ENCODE assay signal across 30 cellular contexts in genomic region chr22:20738394-20739089, GRCh38. TPM values are rescaled to one million over a fixed set of nuclear protein-coding genes. Genes with fewer than 3 reads are reported as not detected.
A peak's percentile ranks its signal among the peaks of the same experiment; 100 is the strongest.
DNase-seq lines count a peak whose midpoint lies in the region; ATAC-seq and TF ChIP-seq lines count a peak whose summit lies in the region.
"Had no signal": no experiment of that assay in that cellular context is flagged by ENCODE, and none has a peak within 500 bp of the region (broad histone marks: within the 10 kb centered on the region; RNA-seq: fewer than 3 reads in every experiment).

No MANE protein-coding gene starts in this region.

- no peaks in the 10 kb centered on the region for H3K27me3 ChIP-seq in upper lobe of right lung
- H3K27me3 ChIP-seq in ascending aorta: no peaks in the 10 kb centered on the region
- H3K27me3 ChIP-seq: BE2C had no signal

- H3K27ac Mint-ChIP-seq in stimulated activated naive CD8-positive, alpha-beta T cell treated with anti-CD3 and anti-CD28 coated beads, Interleukin-15, amount 100 ng/mL, for 72 hours: peak overlapping the region; percentile 4 to 76
- H3K27ac Mint-ChIP-seq in dendritic cell treated with granulocyte-macrophage colony-stimulating factor and Interleukin-4, amounts not matched to agents 40 ng/mL and 50 ng/mL, for 4 days: peak overlapping the region; percentile 67
- H3K27ac Mint-ChIP-seq in osteocyte (ENCODE audit: unreplicated experiment): no peak overlapping the region
- H3K27ac Mint-ChIP-seq: activated naive CD4-positive, alpha-beta T cell treated with anti-CD3 and anti-CD28 coated beads, Interleukin-2, amount 50 U/mL, for 24 hours; memory B cell had no signal

- H3K4me1 ChIP-seq in upper lobe of right lung (no peaks in the 10 kb centered on the region), ascending aorta (no peaks in the 10 kb centered on the region)

- H3K27ac ChIP-seq in upper lobe of right lung (no peak overlapping the region), ascending aorta (no peak overlapping the region)
- H3K27ac ChIP-seq: epithelial cell of prostate, VCaP had no signal

- H3K4me3 ChIP-seq in upper lobe of right lung (no peak overlapping the region), ascending aorta (no peak overlapping the region)

- H3K36me3 ChIP-seq in upper lobe of right lung (peaks cover 26% of the 10 kb centered on the region), ascending aorta (peaks cover 19 to 44% of the 10 kb centered on the region in 2 donors)

- TF ChIP-seq CTCF in upper lobe of right lung (IDR thresholded peaks at IDR 0.05) (no peak), osteocyte (IDR thresholded peaks at IDR 0.05) (no peak), ascending aorta (IDR thresholded peaks at IDR 0.05) (no peak)

- H3K9me3 ChIP-seq in upper lobe of right lung (no peaks in the 10 kb centered on the region), ascending aorta (no peaks in the 10 kb centered on the region)
- H3K9me3 ChIP-seq: BE2C had no signal

- H3K9me3 Mint-ChIP-seq in stimulated activated naive CD8-positive, alpha-beta T cell treated with anti-CD3 and anti-CD28 coated beads, Interleukin-15, amount 100 ng/mL, for 72 hours: no peaks in the 10 kb centered on the region
- peaks cover 14% of the 10 kb centered on the region for H3K9me3 Mint-ChIP-seq in dendritic cell treated with granulocyte-macrophage colony-stimulating factor and Interleukin-4, amounts not matched to agents 40 ng/mL and 50 ng/mL, for 4 days
- H3K9me3 Mint-ChIP-seq in osteocyte (ENCODE audit: unreplicated experiment): peaks cover 12% of the 10 kb centered on the region
- H3K9me3 Mint-ChIP-seq: activated naive CD4-positive, alpha-beta T cell treated with anti-CD3 and anti-CD28 coated beads, Interleukin-2, amount 50 U/mL, for 24 hours; memory B cell had no signal

- no peak overlapping the region for H3K4me3 Mint-ChIP-seq in stimulated activated naive CD8-positive, alpha-beta T cell treated with anti-CD3 and anti-CD28 coated beads, Interleukin-15, amount 100 ng/mL, for 72 hours
- H3K4me3 Mint-ChIP-seq in dendritic cell treated with granulocyte-macrophage colony-stimulating factor and Interleukin-4, amounts not matched to agents 40 ng/mL and 50 ng/mL, for 4 days: peak overlapping the region; percentile 52
- H3K4me3 Mint-ChIP-seq in osteocyte (ENCODE audit: unreplicated experiment): no peak overlapping the region
- H3K4me3 Mint-ChIP-seq: activated naive CD4-positive, alpha-beta T cell treated with anti-CD3 and anti-CD28 coated beads, Interleukin-2, amount 50 U/mL, for 24 hours; memory B cell had no signal

- H3K27me3 Mint-ChIP-seq in stimulated activated naive CD8-positive, alpha-beta T cell treated with anti-CD3 and anti-CD28 coated beads, Interleukin-15, amount 100 ng/mL, for 72 hours: no peaks in the 10 kb centered on the region
- H3K27me3 Mint-ChIP-seq in dendritic cell treated with granulocyte-macrophage colony-stimulating factor and Interleukin-4, amounts not matched to agents 40 ng/mL and 50 ng/mL, for 4 days: no peaks in the 10 kb centered on the region
- no peaks in the 10 kb centered on the region for H3K27me3 Mint-ChIP-seq in osteocyte (ENCODE audit: unreplicated experiment)
- H3K27me3 Mint-ChIP-seq: activated naive CD4-positive, alpha-beta T cell treated with anti-CD3 and anti-CD28 coated beads, Interleukin-2, amount 50 U/mL, for 24 hours; memory B cell had no signal

- intact Hi-C loops in dendritic cell treated with granulocyte-macrophage colony-stimulating factor and Interleukin-4, amounts not matched to agents 40 ng/mL and 50 ng/mL, for 4 days (cut with micrococcal nuclease): no loop called here
- intact Hi-C loops in upper lobe of right lung (cut with DNase I): no loop called here
- intact Hi-C loops in ascending aorta (cut with DNase I): no loop called here

- H3K36me3 Mint-ChIP-seq in dendritic cell treated with granulocyte-macrophage colony-stimulating factor and Interleukin-4, amounts not matched to agents 40 ng/mL and 50 ng/mL, for 4 days (ENCODE audit: low read depth): peaks cover 80% of the 10 kb centered on the region
- peaks cover 44% of the 10 kb centered on the region for H3K36me3 Mint-ChIP-seq in osteocyte (ENCODE audit: unreplicated experiment)

- no peak for ATAC-seq in stimulated activated naive CD8-positive, alpha-beta T cell treated with anti-CD3 and anti-CD28 coated beads, Interleukin-15, amount 100 ng/mL, for 72 hours
- ATAC-seq in stimulated activated naive CD8-positive, alpha-beta T cell treated with anti-CD3 and anti-CD28 coated beads, Interleukin-15, Interleukin-2, amounts not matched to agents 100 U/mL and 50 U/mL, for 24 hours: no peak
- ATAC-seq in upper lobe of right lung: peak; percentile 56
- ATAC-seq in GM21360 (IDR thresholded peaks at IDR 0.05; ENCODE audit: unreplicated experiment): no peak
- ATAC-seq: PC-3 had no signal

- no peak for DNase-seq in stimulated activated naive CD8-positive, alpha-beta T cell treated with anti-CD3 and anti-CD28 coated beads, Interleukin-15, amount 100 ng/mL, for 72 hours
- no peak for DNase-seq in stimulated activated naive CD8-positive, alpha-beta T cell treated with anti-CD3 and anti-CD28 coated beads, Interleukin-15, Interleukin-2, amounts not matched to agents 100 U/mL and 50 U/mL, for 24 hours
- DNase-seq in NOMO-1 treated with dmso at 0.1 percent for 144 hours (lab: John Stamatoyannopoulos, UW; ENCODE audit: unreplicated experiment) (peak; percentile 11), upper lobe of right lung (no peak), osteocyte (ENCODE audit: extremely low spot score, unreplicated experiment) (no peak), ascending aorta (ENCODE audit: low spot score in 2 of 2) (no peak)
- DNase-seq: activated CD4-positive, alpha-beta T cell treated with anti-CD3 and anti-CD28 coated beads for 48 hours; BE2C; Calu3; central memory CD4-positive, alpha-beta T cell; DND-41; glutamatergic neuron; Karpas-422; NCI-H1105; NCI-H2029 treated with DMSO at 0.1 percent for 48 hours; NCI-H2227 treated with DMSO at 0.1 percent for 48 hours; NCI-H748 treated with DMSO at 0.1 percent for 48 hours; occipital lobe; PC-3; Right ventricle myocardium superior; stimulated activated CD4-positive, alpha-beta T cell treated with anti-CD3 and anti-CD28 coated beads, Interleukin-1b, Interleukin-23, amount 100 ng/mL, for 48 hours; T-helper 1 cell had no signal

- no peaks in the 10 kb centered on the region for H3K4me1 Mint-ChIP-seq in stimulated activated naive CD8-positive, alpha-beta T cell treated with anti-CD3 and anti-CD28 coated beads, Interleukin-15, amount 100 ng/mL, for 72 hours
- peaks cover 31% of the 10 kb centered on the region for H3K4me1 Mint-ChIP-seq in dendritic cell treated with granulocyte-macrophage colony-stimulating factor and Interleukin-4, amounts not matched to agents 40 ng/mL and 50 ng/mL, for 4 days (ENCODE audit: low read depth)
- H3K4me1 Mint-ChIP-seq in osteocyte (ENCODE audit: unreplicated experiment): no peaks in the 10 kb centered on the region

RNA-seq across cellular contexts. Expression of gene SERPIND1, which starts 35.4 kb away (rescaled TPM):
- 0.58 TPM for total RNA-seq in upper lobe of right lung
- not detected in 2 replicates for total RNA-seq in osteocyte
- total RNA-seq in ascending aorta: not detected
- total RNA-seq: Calu3, H4, skeletal muscle tissue had no signal
